Comparison of ENCODE assay signal across 22 cellular contexts in the genomic region with DNA sequence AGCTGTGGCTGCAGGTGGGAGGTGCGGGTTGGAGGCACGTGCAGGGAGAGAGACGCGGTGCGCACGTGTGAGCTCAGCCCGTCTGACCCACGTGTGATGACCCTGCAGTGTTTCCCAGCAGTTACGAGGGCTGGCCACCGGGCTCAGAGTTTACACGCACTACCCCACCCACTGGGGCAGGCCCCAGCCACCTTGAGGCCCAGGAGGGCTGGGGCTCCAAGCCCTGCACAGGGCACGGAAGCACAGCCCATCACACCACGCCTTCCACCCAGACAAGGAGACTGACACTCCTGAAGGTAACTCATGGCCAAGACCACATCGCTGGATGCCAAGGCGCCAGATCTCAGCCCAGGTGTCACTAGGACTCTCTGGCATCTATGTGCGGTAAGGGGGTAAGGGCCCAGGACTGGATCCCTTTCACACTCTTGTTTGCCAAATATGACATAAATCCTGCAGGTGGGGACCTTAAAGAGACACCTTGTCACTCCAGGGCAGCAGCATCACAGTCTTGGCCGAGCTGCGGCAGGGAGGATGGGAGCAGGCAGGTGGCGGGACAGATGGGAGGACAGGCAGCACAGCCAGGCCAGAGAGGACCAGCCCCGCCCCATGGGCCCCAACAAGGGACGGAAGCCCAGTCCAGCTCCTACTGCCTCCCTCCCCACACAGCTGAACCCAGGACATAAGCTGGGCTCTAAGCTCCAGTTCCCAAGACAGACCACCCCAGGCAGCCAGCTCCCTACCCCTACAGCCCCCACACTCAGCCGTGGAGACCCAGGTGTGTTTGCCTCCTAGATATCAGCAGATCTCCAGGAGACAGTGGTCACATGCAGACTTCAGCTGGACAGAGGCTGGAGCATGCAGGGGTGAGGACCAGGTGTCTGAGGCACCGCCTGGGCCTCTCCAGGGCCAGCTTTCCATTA. TPM values are rescaled to one million over a fixed set of nuclear protein-coding genes. Genes with fewer than 3 reads are reported as not detected.
DNase-seq lines count a peak whose midpoint lies in the region; ATAC-seq and TF ChIP-seq lines count a peak whose summit lies in the region.
"Had no signal": no experiment of that assay in that cellular context is flagged by ENCODE, and none has a peak within 500 bp of the region (broad histone marks: within the 10 kb centered on the region; RNA-seq: fewer than 3 reads in every experiment).

No MANE protein-coding gene starts in this region.

- H3K4me3 Mint-ChIP-seq in CD8-positive, alpha-beta T cell: no peak overlapping the region
- no peak overlapping the region for H3K4me3 Mint-ChIP-seq in effector memory CD8-positive, alpha-beta T cell
- peak overlapping the region in 1 of 10 donors; percentile 32 for H3K4me3 Mint-ChIP-seq in naive thymus-derived CD4-positive, alpha-beta T cell
- H3K4me3 Mint-ChIP-seq in naive thymus-derived CD8-positive, alpha-beta T cell: peak overlapping the region in 1 of 10 donors; percentile 45
- H3K4me3 Mint-ChIP-seq: activated T-cell treated with anti-CD3 and anti-CD28 coated beads, Interleukin-2, amount 50 U/mL, for 4 hours; CD14-positive monocyte had no signal

- peak overlapping the region; percentile 4 for H3K27ac Mint-ChIP-seq in CD8-positive, alpha-beta T cell
- H3K27ac Mint-ChIP-seq in effector memory CD8-positive, alpha-beta T cell: peak overlapping the region; percentile 72 to 80
- peak overlapping the region in 5 of 9 donors; percentile 18 to 82 (median 34) for H3K27ac Mint-ChIP-seq in naive thymus-derived CD4-positive, alpha-beta T cell
- H3K27ac Mint-ChIP-seq in naive thymus-derived CD8-positive, alpha-beta T cell: peak overlapping the region in 5 of 10 donors; percentile 40 to 89 (median 62)

- DNase-seq in CD8-positive, alpha-beta T cell: no peak
- no peak for DNase-seq in effector memory CD8-positive, alpha-beta T cell
- no peak for DNase-seq in naive thymus-derived CD4-positive, alpha-beta T cell
- DNase-seq in tibial nerve (ENCODE audit: low spot score in 2 of 2) (no peak), NCI-H526 (lab: John Stamatoyannopoulos, UW) (no peak)
- DNase-seq in naive thymus-derived CD8-positive, alpha-beta T cell: no peak
- DNase-seq: activated CD4-positive, CD25-positive, alpha-beta regulatory T cell; activated CD8-positive, alpha-beta memory T cell treated with anti-CD3 and anti-CD28 coated beads for 24 hours; activated T-cell treated with anti-CD3 and anti-CD28 coated beads, Interleukin-2, amount 50 U/mL, for 4 hours; DMS79 treated with DMSO at 0.1 percent for 48 hours; NCI-H1105 treated with DMSO at 0.1 percent for 48 hours; NCI-H510A treated with DMSO at 0.1 percent for 48 hours; right cardiac atrium had no signal

- H3K9me3 ChIP-seq in CD8-positive, alpha-beta T cell (ENCODE audit: low read length): no peaks in the 10 kb centered on the region
- no peaks in the 10 kb centered on the region for H3K9me3 ChIP-seq in HEK293 (ENCODE audit: control insufficient read depth, insufficient read depth, low read depth, low read length)
- no peaks in the 10 kb centered on the region for H3K9me3 ChIP-seq in naive thymus-derived CD4-positive, alpha-beta T cell (ENCODE audit: control insufficient read depth in 2 of 3, low read length in 3 of 3)
- H3K9me3 ChIP-seq in tibial nerve: no peaks in the 10 kb centered on the region
- H3K9me3 ChIP-seq: HAP-1, ovary had no signal

- H3K27me3 ChIP-seq in CD8-positive, alpha-beta T cell (ENCODE audit: insufficient read depth, low read length): no peaks in the 10 kb centered on the region
- no peaks in the 10 kb centered on the region for H3K27me3 ChIP-seq in naive thymus-derived CD4-positive, alpha-beta T cell (ENCODE audit: control insufficient read depth in 2 of 2, insufficient read depth in 2 of 2, low read length in 2 of 2)
- H3K27me3 ChIP-seq in tibial nerve: no peaks in the 10 kb centered on the region
- H3K27me3 ChIP-seq: ovary had no signal

- no peak overlapping the region for H3K27ac ChIP-seq in CD8-positive, alpha-beta T cell (ENCODE audit: low read depth, low read length)
- H3K27ac ChIP-seq in HEK293 (ENCODE audit: extremely low read depth, low read depth, low read length) (no peak overlapping the region), tibial nerve (no peak overlapping the region)
- no peak overlapping the region for H3K27ac ChIP-seq in naive thymus-derived CD4-positive, alpha-beta T cell (ENCODE audit: low read depth, low read length)
- H3K27ac ChIP-seq: RWPE1 had no signal

- no peak for ATAC-seq in CD8-positive, alpha-beta T cell
- no peak for ATAC-seq in effector memory CD8-positive, alpha-beta T cell (replicated peaks)
- no peak for ATAC-seq in naive thymus-derived CD4-positive, alpha-beta T cell
- ATAC-seq in naive thymus-derived CD8-positive, alpha-beta T cell: no peak
- ATAC-seq: activated naive CD4-positive, alpha-beta T cell treated with anti-CD3 and anti-CD28 coated beads, Interleukin-2, amount 50 U/mL, for 72 hours; activated T-cell treated with anti-CD3 and anti-CD28 coated beads, Interleukin-2, amount 50 U/mL, for 4 hours; right cardiac atrium; SK-N-SH treated with all-trans-retinoic acid at 6 μM for 48 hours had no signal

- TF ChIP-seq POLR2A in tibial nerve (IDR thresholded peaks at IDR 0.05): no peak

- no peaks in the 10 kb centered on the region for H3K36me3 ChIP-seq in CD8-positive, alpha-beta T cell (ENCODE audit: insufficient read depth, low read length)
- H3K36me3 ChIP-seq in HEK293 (ENCODE audit: control insufficient read depth in 2 of 2, insufficient read depth in 1 of 2, low read length in 2 of 2): no peaks in the 10 kb centered on the region
- no peaks in the 10 kb centered on the region for H3K36me3 ChIP-seq in naive thymus-derived CD4-positive, alpha-beta T cell (ENCODE audit: control insufficient read depth in 2 of 3, insufficient read depth in 3 of 3, low read length in 3 of 3)
- H3K36me3 ChIP-seq in tibial nerve: no peaks in the 10 kb centered on the region
- H3K36me3 ChIP-seq: HAP-1, ovary had no signal

- POLR2A ChIA-PET in CD8-positive, alpha-beta T cell (lab: Charles Lee): interaction anchor here (0.7 kb wide), 1 partner anchor 54 kb away, joined by 3 read pairs; no protein-coding TSS in a partner anchor
- POLR2A ChIA-PET in HEK293 (lab: Yijun Ruan, JAX): interaction anchor here (1.7 kb wide), 1 partner anchor 100 kb away, joined by 3 read pairs; the partner anchor contains the start of gene MXD4
- POLR2A ChIA-PET in naive thymus-derived CD4-positive, alpha-beta T cell (lab: Charles Lee): no interaction called here
- POLR2A ChIA-PET in naive thymus-derived CD8-positive, alpha-beta T cell (lab: Charles Lee): interaction anchor here (1.0 kb wide), 1 partner anchor 52 kb away, joined by 3 read pairs; no protein-coding TSS in a partner anchor

- no peaks in the 10 kb centered on the region for H3K9me3 Mint-ChIP-seq in CD8-positive, alpha-beta T cell
- no peaks in the 10 kb centered on the region for H3K9me3 Mint-ChIP-seq in effector memory CD8-positive, alpha-beta T cell
- no peaks in the 10 kb centered on the region for H3K9me3 Mint-ChIP-seq in naive thymus-derived CD4-positive, alpha-beta T cell
- H3K9me3 Mint-ChIP-seq in naive thymus-derived CD8-positive, alpha-beta T cell: no peaks in the 10 kb centered on the region
- H3K9me3 Mint-ChIP-seq: activated naive CD4-positive, alpha-beta T cell treated with anti-CD3 and anti-CD28 coated beads, Interleukin-2, amount 50 U/mL, for 72 hours; activated T-cell treated with anti-CD3 and anti-CD28 coated beads, Interleukin-2, amount 50 U/mL, for 4 hours had no signal

- peaks cover 19% of the 10 kb centered on the region for H3K4me1 ChIP-seq in CD8-positive, alpha-beta T cell (ENCODE audit: insufficient read depth, low read length)
- no peaks in the 10 kb centered on the region for H3K4me1 ChIP-seq in HEK293 (ENCODE audit: control insufficient read depth, insufficient read depth, low read length)
- H3K4me1 ChIP-seq in naive thymus-derived CD4-positive, alpha-beta T cell (ENCODE audit: control insufficient read depth in 2 of 2, insufficient read depth in 2 of 2, low read length in 2 of 2): peaks cover 9 to 12% of the 10 kb centered on the region in 2 donors
- peaks cover 0 to 33% (median 5%) of the 10 kb centered on the region in 4 donors for H3K4me1 ChIP-seq in tibial nerve
- H3K4me1 ChIP-seq: HAP-1 had no signal

- no peak overlapping the region for H3K4me3 ChIP-seq in CD8-positive, alpha-beta T cell (ENCODE audit: low read depth, low read length)
- H3K4me3 ChIP-seq in HEK293 (ENCODE audit: low read depth, low read length): no peak overlapping the region
- no peak overlapping the region for H3K4me3 ChIP-seq in naive thymus-derived CD4-positive, alpha-beta T cell (ENCODE audit: low read length)
- no peak overlapping the region for H3K4me3 ChIP-seq in tibial nerve
- H3K4me3 ChIP-seq: HAP-1, ovary had no signal

- intact Hi-C loops in CD8-positive, alpha-beta T cell (cut with DNase I, micrococcal nuclease): loop anchor here in 1 of 2 experiments (5.0 kb wide), 1 partner anchor 101 kb away; no protein-coding TSS in a partner anchor
- intact Hi-C loops in naive thymus-derived CD4-positive, alpha-beta T cell (cut with micrococcal nuclease): no loop called here

- H3K27me3 Mint-ChIP-seq in CD8-positive, alpha-beta T cell (ENCODE audit: low read depth): no peaks in the 10 kb centered on the region
- no peaks in the 10 kb centered on the region for H3K27me3 Mint-ChIP-seq in effector memory CD8-positive, alpha-beta T cell
- no peaks in the 10 kb centered on the region for H3K27me3 Mint-ChIP-seq in naive thymus-derived CD4-positive, alpha-beta T cell
- no peaks in the 10 kb centered on the region for H3K27me3 Mint-ChIP-seq in naive thymus-derived CD8-positive, alpha-beta T cell

- WGBS in tibial nerve, 2 donors: 65 to 75% methylated on average over 18 to 23 of the region's 23 CpGs

- CTCF ChIA-PET in CD8-positive, alpha-beta T cell (lab: Charles Lee): interaction anchor here (1.1 to 2.7 kb wide), 3 partner anchors 80 to 141 kb away, joined by 5 to 9 read pairs (median 8); no protein-coding TSS in a partner anchor
- CTCF ChIA-PET in HEK293 (lab: Yijun Ruan, JAX): interaction anchor here (0.6 kb wide), 1 partner anchor 53 kb away, joined by 3 read pairs; no protein-coding TSS in a partner anchor
- CTCF ChIA-PET in naive thymus-derived CD4-positive, alpha-beta T cell (lab: Charles Lee): interaction anchor here (0.7 kb wide), 1 partner anchor 46 kb away, joined by 3 read pairs; no protein-coding TSS in a partner anchor

- TF ChIP-seq EP300 in tibial nerve (IDR thresholded peaks at IDR 0.05): no peak

- H3K4me1 Mint-ChIP-seq in CD8-positive, alpha-beta T cell (ENCODE audit: low read depth): peaks cover 13% of the 10 kb centered on the region
- peaks cover 15 to 28% of the 10 kb centered on the region in 2 donors for H3K4me1 Mint-ChIP-seq in effector memory CD8-positive, alpha-beta T cell (ENCODE audit: low read depth in 2 of 2)
- H3K4me1 Mint-ChIP-seq in naive thymus-derived CD4-positive, alpha-beta T cell: peaks cover 0 to 31% (median 9%) of the 10 kb centered on the region in 7 donors
- peaks cover 7 to 32% (median 20%) of the 10 kb centered on the region in 4 donors for H3K4me1 Mint-ChIP-seq in naive thymus-derived CD8-positive, alpha-beta T cell

- no peaks in the 10 kb centered on the region for H3K36me3 Mint-ChIP-seq in CD8-positive, alpha-beta T cell
- H3K36me3 Mint-ChIP-seq in effector memory CD8-positive, alpha-beta T cell (ENCODE audit: insufficient read depth): no peaks in the 10 kb centered on the region
- no peaks in the 10 kb centered on the region for H3K36me3 Mint-ChIP-seq in naive thymus-derived CD4-positive, alpha-beta T cell
- H3K36me3 Mint-ChIP-seq in naive thymus-derived CD8-positive, alpha-beta T cell: no peaks in the 10 kb centered on the region
- H3K36me3 Mint-ChIP-seq: activated naive CD4-positive, alpha-beta T cell treated with anti-CD3 and anti-CD28 coated beads, Interleukin-2, amount 50 U/mL, for 72 hours; CD14-positive monocyte had no signal

- TF ChIP-seq CTCF in CD8-positive, alpha-beta T cell (IDR thresholded peaks at IDR 0.05): no peak
- no peak for TF ChIP-seq CTCF in HEK293 (tag by site-specific recombination; IDR thresholded peaks at IDR 0.05)
- no peak for TF ChIP-seq CTCF in tibial nerve (IDR thresholded peaks at IDR 0.05)

RNA-seq across cellular contexts. Expression of gene ZFYVE28, which starts 56.8 kb away (rescaled TPM):
- 10 to 100 TPM; 16.5 to 20.2 TPM for total RNA-seq in CD8-positive, alpha-beta T cell
- total RNA-seq in naive thymus-derived CD4-positive, alpha-beta T cell: 10 to 100 TPM; 15.2 to 26.5 (median 16.1) TPM
- polyA plus RNA-seq in naive thymus-derived CD4-positive, alpha-beta T cell: 1 to 10 TPM; 6.1 to 7.4 TPM
- 10 to 100 TPM; 16.2 to 44.4 (median 26.5) TPM for total RNA-seq in tibial nerve
- total RNA-seq in naive thymus-derived CD8-positive, alpha-beta T cell: 10 to 100 TPM; 11.8 to 12.3 TPM
- polyA plus RNA-seq in naive thymus-derived CD8-positive, alpha-beta T cell: 1 to 10 TPM; 5.0 to 8.5 (median 6.4) TPM

RNA-seq across cellular contexts. Expression of gene CFAP99, which starts 57.1 kb away (rescaled TPM):
- total RNA-seq in CD8-positive, alpha-beta T cell: under 1 TPM; 0.22 to 0.36 TPM
- under 1 TPM in 2 of 5 experiments, not detected in 3; 0.12 to 0.27 TPM for total RNA-seq in naive thymus-derived CD4-positive, alpha-beta T cell
- polyA plus RNA-seq in naive thymus-derived CD4-positive, alpha-beta T cell: not detected
- not detected for total RNA-seq in tibial nerve
- not detected for total RNA-seq in naive thymus-derived CD8-positive, alpha-beta T cell
- polyA plus RNA-seq in naive thymus-derived CD8-positive, alpha-beta T cell: under 1 TPM in 1 of 3 donors, not detected in 2; 0.05 TPM
- total RNA-seq: activated naive CD4-positive, alpha-beta T cell treated with anti-CD3 and anti-CD28 coated beads, Interleukin-2, amount 50 U/mL, for 72 hours; activated T-cell treated with anti-CD3 and anti-CD28 coated beads, Interleukin-2, amount 50 U/mL, for 4 hours; glomerular endothelial cell; right cardiac atrium had no signal
- polyA plus RNA-seq: fibroblast of lung, right cardiac atrium had no signal
